In the genomic region with DNA sequence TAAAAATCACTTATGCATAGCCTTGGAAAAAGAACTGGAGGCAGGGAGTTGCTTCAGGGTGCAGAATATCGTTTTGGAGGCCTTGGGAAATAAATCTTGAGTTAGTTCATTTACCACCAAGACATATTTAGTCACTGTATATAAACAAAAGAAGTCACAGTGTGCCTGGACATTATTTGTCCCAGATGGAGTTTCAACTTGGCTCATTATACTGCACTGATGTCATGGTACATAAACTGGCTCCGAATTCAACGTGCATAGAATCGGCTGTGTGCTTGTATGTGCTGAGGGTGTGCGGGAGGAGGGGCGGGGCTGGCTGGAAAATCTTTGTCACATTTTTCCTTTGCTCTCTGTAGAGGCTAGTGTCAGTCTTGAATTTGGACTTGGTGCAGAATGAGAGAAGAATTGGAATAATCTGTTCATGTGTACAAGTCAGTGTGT, we compare ENCODE assay signal across 1 cellular context.
TF ChIP-seq lines count a peak whose summit lies in the region.

No MANE protein-coding gene starts in this region.

TF ChIP-seq in HEK293, 187 proteins besides CTCF, POLR2A, EP300 and RAD21 (continued from another document and continues in another):
- TF ChIP-seq PRDM1 (tag by site-specific recombination; IDR thresholded peaks at IDR 0.05), result no peak
- TF ChIP-seq ZFP41 (tag by site-specific recombination; IDR thresholded peaks at IDR 0.05; ENCODE audit: borderline replicate concordance), result no peak
- TF ChIP-seq FEZF1 (tag by site-specific recombination; IDR thresholded peaks at IDR 0.05), result peak; percentile 47; the same call in 1 of the 2 replicates
- TF ChIP-seq ZNF529 (tag by site-specific recombination; IDR thresholded peaks at IDR 0.05; ENCODE audit: insufficient replicate concordance), result no peak
- no peak for TF ChIP-seq OVOL3 (tag by site-specific recombination; IDR thresholded peaks at IDR 0.05)
- TF ChIP-seq ZNF302 (tag by site-specific recombination; IDR thresholded peaks at IDR 0.05; ENCODE audit: low read depth), result no peak
- TF ChIP-seq ZNF366 (tag by site-specific recombination; conservative IDR thresholded peaks at IDR 0.05), result peak; percentile 81
- peak; percentile 87; the same call in 1 of the 2 replicates for TF ChIP-seq ZNF843 (tag by site-specific recombination; IDR thresholded peaks at IDR 0.05)
- no peak for TF ChIP-seq ZNF510 (tag by site-specific recombination; IDR thresholded peaks at IDR 0.05; ENCODE audit: insufficient replicate concordance)
- TF ChIP-seq ZIC2 (tag by site-specific recombination; IDR thresholded peaks at IDR 0.05), result no peak
- TF ChIP-seq, protein P1, sequence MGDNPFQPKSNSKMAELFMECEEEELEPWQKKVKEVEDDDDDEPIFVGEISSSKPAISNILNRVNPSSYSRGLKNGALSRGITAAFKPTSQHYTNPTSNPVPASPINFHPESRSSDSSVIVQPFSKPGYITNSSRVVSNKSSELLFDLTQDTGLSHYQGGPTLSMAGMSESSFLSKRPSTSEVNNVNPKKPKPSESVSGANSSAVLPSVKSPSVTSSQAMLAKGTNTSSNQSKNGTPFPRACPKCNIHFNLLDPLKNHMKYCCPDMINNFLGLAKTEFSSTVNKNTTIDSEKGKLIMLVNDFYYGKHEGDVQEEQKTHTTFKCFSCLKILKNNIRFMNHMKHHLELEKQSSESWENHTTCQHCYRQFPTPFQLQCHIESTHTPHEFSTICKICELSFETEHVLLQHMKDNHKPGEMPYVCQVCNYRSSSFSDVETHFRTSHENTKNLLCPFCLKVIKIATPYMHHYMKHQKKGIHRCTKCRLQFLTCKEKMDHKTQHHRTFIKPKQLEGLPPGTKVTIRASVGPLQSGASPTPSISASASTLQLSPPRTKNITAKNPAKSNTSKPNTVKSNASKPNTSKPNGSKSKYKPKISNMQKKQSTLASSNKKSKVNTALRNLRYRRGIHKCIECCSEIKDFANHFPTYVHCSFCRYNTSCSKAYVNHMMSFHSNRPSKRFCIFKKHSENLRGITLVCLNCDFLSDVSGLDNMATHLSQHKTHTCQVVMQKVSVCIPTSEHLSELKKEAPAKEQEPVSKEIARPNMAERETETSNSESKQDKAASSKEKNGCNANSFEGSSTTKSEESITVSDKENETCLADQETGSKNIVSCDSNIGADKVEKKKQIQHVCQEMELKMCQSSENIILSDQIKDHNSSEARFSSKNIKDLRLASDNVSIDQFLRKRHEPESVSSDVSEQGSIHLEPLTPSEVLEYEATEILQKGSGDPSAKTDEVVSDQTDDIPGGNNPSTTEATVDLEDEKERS (tag by site-specific recombination; IDR thresholded peaks at IDR 0.05), result no peak
- no peak for TF ChIP-seq ZNF175 (tag by site-specific recombination; IDR thresholded peaks at IDR 0.05)
- peak; percentile 63; the same call in 1 of the 2 replicates for TF ChIP-seq ZNF558 (tag by site-specific recombination; IDR thresholded peaks at IDR 0.05)
- TF ChIP-seq SP3 (tag by site-specific recombination; IDR thresholded peaks at IDR 0.05), result 0 out of 2 replicates have a peak, but pooled peaks have one; percentile 16
- TF ChIP-seq REPIN1 (tag by site-specific recombination; IDR thresholded peaks at IDR 0.05; ENCODE audit: low read depth), result no peak
- TF ChIP-seq, protein P2, sequence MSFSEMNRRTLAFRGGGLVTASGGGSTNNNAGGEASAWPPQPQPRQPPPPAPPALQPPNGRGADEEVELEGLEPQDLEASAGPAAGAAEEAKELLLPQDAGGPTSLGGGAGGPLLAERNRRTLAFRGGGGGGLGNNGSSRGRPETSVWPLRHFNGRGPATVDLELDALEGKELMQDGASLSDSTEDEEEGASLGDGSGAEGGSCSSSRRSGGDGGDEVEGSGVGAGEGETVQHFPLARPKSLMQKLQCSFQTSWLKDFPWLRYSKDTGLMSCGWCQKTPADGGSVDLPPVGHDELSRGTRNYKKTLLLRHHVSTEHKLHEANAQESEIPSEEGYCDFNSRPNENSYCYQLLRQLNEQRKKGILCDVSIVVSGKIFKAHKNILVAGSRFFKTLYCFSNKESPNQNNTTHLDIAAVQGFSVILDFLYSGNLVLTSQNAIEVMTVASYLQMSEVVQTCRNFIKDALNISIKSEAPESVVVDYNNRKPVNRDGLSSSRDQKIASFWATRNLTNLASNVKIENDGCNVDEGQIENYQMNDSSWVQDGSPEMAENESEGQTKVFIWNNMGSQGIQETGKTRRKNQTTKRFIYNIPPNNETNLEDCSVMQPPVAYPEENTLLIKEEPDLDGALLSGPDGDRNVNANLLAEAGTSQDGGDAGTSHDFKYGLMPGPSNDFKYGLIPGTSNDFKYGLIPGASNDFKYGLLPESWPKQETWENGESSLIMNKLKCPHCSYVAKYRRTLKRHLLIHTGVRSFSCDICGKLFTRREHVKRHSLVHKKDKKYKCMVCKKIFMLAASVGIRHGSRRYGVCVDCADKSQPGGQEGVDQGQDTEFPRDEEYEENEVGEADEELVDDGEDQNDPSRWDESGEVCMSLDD (tag by site-specific recombination; IDR thresholded peaks at IDR 0.05), result no peak
- TF ChIP-seq ZNF571 (tag by site-specific recombination; IDR thresholded peaks at IDR 0.05), result no peak
- peak; percentile 96 for TF ChIP-seq ZNF629 (tag by site-specific recombination; IDR thresholded peaks at IDR 0.05)
- TF ChIP-seq HOXD13 (CRISPR knock-in tag; IDR thresholded peaks at IDR 0.05; ENCODE audit: borderline replicate concordance), result no peak
- TF ChIP-seq ZNF830 (tag by site-specific recombination; IDR thresholded peaks at IDR 0.05; ENCODE audit: low read depth), result no peak
- TF ChIP-seq TRIM28 (IDR thresholded peaks at IDR 0.05; ENCODE audit: borderline replicate concordance, low read length), result peak; percentile 66; the same call in 1 of the 2 replicates
- TF ChIP-seq ZNF214 (tag by site-specific recombination; IDR thresholded peaks at IDR 0.05; ENCODE audit: borderline replicate concordance), result no peak; the same call in 1 of the 2 replicates
- no peak for TF ChIP-seq ZNF777 (tag by site-specific recombination; IDR thresholded peaks at IDR 0.05; ENCODE audit: borderline replicate concordance)
- TF ChIP-seq ZEB2 (tag by site-specific recombination; IDR thresholded peaks at IDR 0.05), result peak; percentile 98
- TF ChIP-seq BCL11B (tag by site-specific recombination; IDR thresholded peaks at IDR 0.05; ENCODE audit: low read depth), result no peak
- no peak for TF ChIP-seq ZNF585B (tag by site-specific recombination; IDR thresholded peaks at IDR 0.05)
- TF ChIP-seq, protein P3, sequence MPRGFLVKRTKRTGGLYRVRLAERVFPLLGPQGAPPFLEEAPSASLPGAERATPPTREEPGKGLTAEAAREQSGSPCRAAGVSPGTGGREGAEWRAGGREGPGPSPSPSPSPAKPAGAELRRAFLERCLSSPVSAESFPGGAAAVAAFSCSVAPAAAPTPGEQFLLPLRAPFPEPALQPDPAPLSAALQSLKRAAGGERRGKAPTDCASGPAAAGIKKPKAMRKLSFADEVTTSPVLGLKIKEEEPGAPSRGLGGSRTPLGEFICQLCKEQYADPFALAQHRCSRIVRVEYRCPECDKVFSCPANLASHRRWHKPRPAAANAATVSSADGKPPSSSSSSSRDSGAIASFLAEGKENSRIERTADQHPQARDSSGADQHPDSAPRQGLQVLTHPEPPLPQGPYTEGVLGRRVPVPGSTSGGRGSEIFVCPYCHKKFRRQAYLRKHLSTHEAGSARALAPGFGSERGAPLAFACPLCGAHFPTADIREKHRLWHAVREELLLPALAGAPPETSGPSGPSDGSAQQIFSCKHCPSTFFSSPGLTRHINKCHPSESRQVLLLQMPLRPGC (tag by site-specific recombination; IDR thresholded peaks at IDR 0.05), result peak; percentile 83
- TF ChIP-seq, protein P4, sequence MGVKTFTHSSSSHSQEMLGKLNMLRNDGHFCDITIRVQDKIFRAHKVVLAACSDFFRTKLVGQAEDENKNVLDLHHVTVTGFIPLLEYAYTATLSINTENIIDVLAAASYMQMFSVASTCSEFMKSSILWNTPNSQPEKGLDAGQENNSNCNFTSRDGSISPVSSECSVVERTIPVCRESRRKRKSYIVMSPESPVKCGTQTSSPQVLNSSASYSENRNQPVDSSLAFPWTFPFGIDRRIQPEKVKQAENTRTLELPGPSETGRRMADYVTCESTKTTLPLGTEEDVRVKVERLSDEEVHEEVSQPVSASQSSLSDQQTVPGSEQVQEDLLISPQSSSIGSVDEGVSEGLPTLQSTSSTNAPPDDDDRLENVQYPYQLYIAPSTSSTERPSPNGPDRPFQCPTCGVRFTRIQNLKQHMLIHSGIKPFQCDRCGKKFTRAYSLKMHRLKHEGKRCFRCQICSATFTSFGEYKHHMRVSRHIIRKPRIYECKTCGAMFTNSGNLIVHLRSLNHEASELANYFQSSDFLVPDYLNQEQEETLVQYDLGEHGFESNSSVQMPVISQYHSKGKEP (tag by site-specific recombination; IDR thresholded peaks at IDR 0.05), result peak; percentile 36; the same call in 1 of the 2 replicates
- no peak for TF ChIP-seq ZNF544 (tag by site-specific recombination; IDR thresholded peaks at IDR 0.05)
- TF ChIP-seq ZNF112 (tag by site-specific recombination; IDR thresholded peaks at IDR 0.05), result no peak
- no peak for TF ChIP-seq ZNF138 (tag by site-specific recombination; IDR thresholded peaks at IDR 0.05; ENCODE audit: borderline replicate concordance)
- no peak for TF ChIP-seq ZSCAN5A (tag by site-specific recombination; IDR thresholded peaks at IDR 0.05)
- TF ChIP-seq ZNF266 (tag by site-specific recombination; IDR thresholded peaks at IDR 0.05; ENCODE audit: low read depth), result no peak
- TF ChIP-seq ZNF133 (tag by site-specific recombination; IDR thresholded peaks at IDR 0.05), result no peak
- no peak for TF ChIP-seq ZNF174 (tag by site-specific recombination; IDR thresholded peaks at IDR 0.05)
- TF ChIP-seq RBAK (tag by site-specific recombination; IDR thresholded peaks at IDR 0.05), result no peak
- TF ChIP-seq ZNF211 (tag by site-specific recombination; IDR thresholded peaks at IDR 0.05; ENCODE audit: low read depth), result no peak
- TF ChIP-seq, protein P5, sequence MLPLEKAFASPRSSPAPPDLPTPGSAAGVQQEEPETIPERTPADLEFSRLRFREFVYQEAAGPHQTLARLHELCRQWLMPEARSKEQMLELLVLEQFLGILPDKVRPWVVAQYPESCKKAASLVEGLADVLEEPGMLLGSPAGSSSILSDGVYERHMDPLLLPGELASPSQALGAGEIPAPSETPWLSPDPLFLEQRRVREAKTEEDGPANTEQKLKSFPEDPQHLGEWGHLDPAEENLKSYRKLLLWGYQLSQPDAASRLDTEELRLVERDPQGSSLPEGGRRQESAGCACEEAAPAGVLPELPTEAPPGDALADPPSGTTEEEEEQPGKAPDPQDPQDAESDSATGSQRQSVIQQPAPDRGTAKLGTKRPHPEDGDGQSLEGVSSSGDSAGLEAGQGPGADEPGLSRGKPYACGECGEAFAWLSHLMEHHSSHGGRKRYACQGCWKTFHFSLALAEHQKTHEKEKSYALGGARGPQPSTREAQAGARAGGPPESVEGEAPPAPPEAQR (tag by site-specific recombination; IDR thresholded peaks at IDR 0.05), result no peak
- TF ChIP-seq ZNF274 (IDR thresholded peaks at IDR 0.05; ENCODE audit: low read length), result no peak
- no peak for TF ChIP-seq ZNF274 (tag by site-specific recombination; IDR thresholded peaks at IDR 0.05; ENCODE audit: borderline replicate concordance)
- peak; percentile 90 for TF ChIP-seq KLF17 (tag by site-specific recombination; IDR thresholded peaks at IDR 0.05)
- 0 out of 2 replicates have a peak, but pooled peaks have one; percentile 16 for TF ChIP-seq ZSCAN23 (tag by site-specific recombination; IDR thresholded peaks at IDR 0.05)
- TF ChIP-seq SCRT1 (tag by site-specific recombination; IDR thresholded peaks at IDR 0.05; ENCODE audit: borderline replicate concordance), result no peak
- no peak for TF ChIP-seq ZNF16 (tag by site-specific recombination; IDR thresholded peaks at IDR 0.05; ENCODE audit: low read depth)
- TF ChIP-seq ZBTB1 (tag by site-specific recombination; IDR thresholded peaks at IDR 0.05), result peak; percentile 72; the same call in 1 of the 2 replicates
- no peak for TF ChIP-seq ZNF76 (tag by site-specific recombination; IDR thresholded peaks at IDR 0.05; ENCODE audit: borderline replicate concordance, low read depth)
- peak; percentile 29; the same call in 1 of the 2 replicates for TF ChIP-seq KLF1 (tag by site-specific recombination; IDR thresholded peaks at IDR 0.05)
- TF ChIP-seq ZNF23 (tag by site-specific recombination; IDR thresholded peaks at IDR 0.05; ENCODE audit: borderline replicate concordance), result no peak
- TF ChIP-seq, protein P6, sequence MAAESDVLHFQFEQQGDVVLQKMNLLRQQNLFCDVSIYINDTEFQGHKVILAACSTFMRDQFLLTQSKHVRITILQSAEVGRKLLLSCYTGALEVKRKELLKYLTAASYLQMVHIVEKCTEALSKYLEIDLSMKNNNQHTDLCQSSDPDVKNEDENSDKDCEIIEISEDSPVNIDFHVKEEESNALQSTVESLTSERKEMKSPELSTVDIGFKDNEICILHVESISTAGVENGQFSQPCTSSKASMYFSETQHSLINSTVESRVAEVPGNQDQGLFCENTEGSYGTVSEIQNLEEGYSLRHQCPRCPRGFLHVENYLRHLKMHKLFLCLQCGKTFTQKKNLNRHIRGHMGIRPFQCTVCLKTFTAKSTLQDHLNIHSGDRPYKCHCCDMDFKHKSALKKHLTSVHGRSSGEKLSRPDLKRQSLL (tag by site-specific recombination; IDR thresholded peaks at IDR 0.05), result no peak
- peak; percentile 36; the same call in 1 of the 2 replicates for TF ChIP-seq GLI2 (tag by site-specific recombination; IDR thresholded peaks at IDR 0.05; ENCODE audit: borderline replicate concordance, low read depth)
- TF ChIP-seq ZNF311 (tag by site-specific recombination; IDR thresholded peaks at IDR 0.05; ENCODE audit: borderline replicate concordance), result no peak
- no peak; the same call in 1 of the 2 replicates for TF ChIP-seq ZNF146 (tag by site-specific recombination; IDR thresholded peaks at IDR 0.05)
